ENCODE assay signal across 9 cellular contexts in genomic region chr17:38352245-38353083, GRCh38. TPM values are rescaled to one million over a fixed set of nuclear protein-coding genes. Genes with fewer than 3 reads are reported as not detected.
DNase-seq lines count a peak whose midpoint lies in the region; ATAC-seq, FAIRE-seq and TF ChIP-seq lines count a peak whose summit lies in the region.
"Had no signal": no experiment of that assay in that cellular context is flagged by ENCODE, and none has a peak within 500 bp of the region (broad histone marks: within the 10 kb centered on the region; RNA-seq: fewer than 3 reads in every experiment).

No MANE protein-coding gene starts in this region.

- no peaks in the 10 kb centered on the region for H4K20me1 ChIP-seq in H9 (ENCODE audit: control insufficient read depth, insufficient read depth, insufficient read length)

- peak; percentile 40 for ATAC-seq in RWPE2 (ENCODE audit: low read depth)

- no peaks in the 10 kb centered on the region for H3K9me3 Mint-ChIP-seq in H9

- H3K9me3 ChIP-seq in H9 (ENCODE audit: control insufficient read depth, low read depth, low read length) (no peaks in the 10 kb centered on the region), RWPE2 (ENCODE audit: severe bottlenecking) (no peaks in the 10 kb centered on the region), breast epithelium (no peaks in the 10 kb centered on the region), kidney (ENCODE audit: control insufficient read depth in 1 of 2, low read length in 2 of 2) (no peaks in the 10 kb centered on the region)

- H3K9ac ChIP-seq in H9 (ENCODE audit: extremely low read depth, insufficient read length, low read length), result peak overlapping the region; percentile 47
- peak overlapping the region; percentile 56 to 76 for H3K9ac ChIP-seq in kidney (ENCODE audit: low read length in 2 of 2)

- DNase-seq in EH (ENCODE audit: low read depth) (peak; percentile 47), H9 (peak; percentile 61), RWPE2 (ENCODE audit: low spot score) (no peak), breast epithelium (ENCODE audit: low spot score in 2 of 2) (no peak), kidney (peak; percentile 85), GF-D8 (lab: John Stamatoyannopoulos, UW) (no peak), NCI-H2029 treated with DMSO at 0.1 percent for 48 hours (lab: John Stamatoyannopoulos, UW) (no peak)
- DNase-seq in stimulated activated CD4-positive, alpha-beta T cell treated with anti-CD3 and anti-CD28 coated beads, Interleukin-12 subunit alpha, Interleukin-12 subunit beta, amount 100 ng/mL, for 4 hours, result peak; percentile 8

- peaks cover 7% of the 10 kb centered on the region; the same call in 1 of the 2 replicates for H3K79me2 ChIP-seq in H9 (ENCODE audit: insufficient read depth, low read length)

- H3K27me3 Mint-ChIP-seq in H9 (ENCODE audit: low read depth), result no peaks in the 10 kb centered on the region

- H3K4ac ChIP-seq in H9 (ENCODE audit: low read depth, low read length), result no peak overlapping the region

- no peak overlapping the region for H2AFZ ChIP-seq in H9 (ENCODE audit: low read length)

- H3K36me3 ChIP-seq in RWPE2 (ENCODE audit: low read depth), result no peaks in the 10 kb centered on the region
- no peaks in the 10 kb centered on the region for H3K36me3 ChIP-seq in breast epithelium
- no peaks in the 10 kb centered on the region for H3K36me3 ChIP-seq in kidney (ENCODE audit: control insufficient read depth in 1 of 2, insufficient read depth in 2 of 2, low read length in 2 of 2)

- H4K8ac ChIP-seq in H9 (replicated peaks; ENCODE audit: insufficient read length, low read depth, low read length), result no peak overlapping the region

- intact Hi-C loops in breast epithelium (cut with DNase I; ENCODE audit: low total_unique reads), result no loop called here
- intact Hi-C loops in kidney (cut with DNase I), result no loop called here

- no peak overlapping the region for H3K56ac ChIP-seq in H9 (ENCODE audit: insufficient read length, low read depth, low read length)

- H3K18ac ChIP-seq in H9 (ENCODE audit: insufficient read length, low read depth, low read length), result no peak overlapping the region

- peaks cover 3% of the 10 kb centered on the region for H3K79me1 ChIP-seq in H9 (ENCODE audit: insufficient read depth, low read depth, low read length, poor library complexity, severe bottlenecking)

- H2BK15ac ChIP-seq in H9 (ENCODE audit: low read depth, low read length), result no peak overlapping the region

- H4K5ac ChIP-seq in H9 (ENCODE audit: insufficient read length, low read depth, low read length), result no peak overlapping the region

- H2BK5ac ChIP-seq in H9 (ENCODE audit: insufficient read length, low read length), result no peak overlapping the region

- FAIRE-seq in kidney (lab: Jason Lieb, UNC), result no peak

- peak overlapping the region; percentile 45 for H3K14ac ChIP-seq in H9 (ENCODE audit: insufficient read depth, low read length)

- H3K36me3 Mint-ChIP-seq in H9 (ENCODE audit: insufficient read depth in 1 of 3, low read depth in 3 of 3), result no peaks in the 10 kb centered on the region; a peak in 1 of 7 replicates

- peaks cover 8% of the 10 kb centered on the region for H3K23me2 ChIP-seq in H9 (ENCODE audit: insufficient read length, low read depth, low read length, poor library complexity, severe bottlenecking)

- no peak overlapping the region for H2AK5ac ChIP-seq in H9 (ENCODE audit: insufficient read length, low read length)

- H3K4me1 Mint-ChIP-seq in H9, result peaks cover 40 to 52% of the 10 kb centered on the region in 2 experiments

- TF ChIP-seq CTCF in H9 (conservative IDR thresholded peaks at IDR 0.05) (no peak), RWPE2 (IDR thresholded peaks at IDR 0.05; ENCODE audit: poor library complexity, severe bottlenecking) (no peak), breast epithelium (IDR thresholded peaks at IDR 0.05) (no peak), kidney (IDR thresholded peaks at IDR 0.05; ENCODE audit: borderline replicate concordance, extremely low read depth, insufficient read depth) (no peak)

- H3K27ac ChIP-seq in H9 (ENCODE audit: insufficient read length, low read depth, low read length) (no peak overlapping the region), RWPE2 (ENCODE audit: poor library complexity, severe bottlenecking) (peak overlapping the region; percentile 40), breast epithelium (peak overlapping the region; percentile 79 to 85), kidney (ENCODE audit: low read depth in 2 of 2, low read length in 2 of 2) (peak overlapping the region; percentile 17 to 41)

- no peak overlapping the region for H3K23ac ChIP-seq in H9 (ENCODE audit: insufficient read length, low read depth, low read length)

- no peak overlapping the region for H2BK20ac ChIP-seq in H9 (ENCODE audit: low read depth, low read length, poor library complexity, severe bottlenecking)

- WGBS in H9 (ENCODE audit: extremely low coverage, insufficient read length, low lambda C conversion rate), result no CpG with 5 or more reads among the region's 72 CpGs

- no peak overlapping the region for H4K91ac ChIP-seq in H9 (ENCODE audit: insufficient read length, low read depth, low read length)

- no peak overlapping the region for H2BK12ac ChIP-seq in H9 (ENCODE audit: insufficient read length, low read depth, low read length)

- H2BK120ac ChIP-seq in H9 (ENCODE audit: low read depth, low read length, poor library complexity, severe bottlenecking), result no peak overlapping the region

- peak overlapping the region; percentile 72 to 84 for H3K4me3 Mint-ChIP-seq in H9

- no peaks in the 10 kb centered on the region for H3K27me3 ChIP-seq in H9 (ENCODE audit: insufficient read depth, low read length)
- no peaks in the 10 kb centered on the region for H3K27me3 ChIP-seq in RWPE2 (ENCODE audit: insufficient read depth, poor library complexity, severe bottlenecking)
- no peaks in the 10 kb centered on the region for H3K27me3 ChIP-seq in breast epithelium

- H3K4me2 ChIP-seq in H9 (ENCODE audit: insufficient read depth, insufficient read length, low read length), result peak overlapping the region; percentile 81

- H3K4me1 ChIP-seq in H9 (ENCODE audit: insufficient read depth, low read length), result peaks cover 7% of the 10 kb centered on the region; the same call in 1 of the 2 replicates
- H3K4me1 ChIP-seq in RWPE2 (ENCODE audit: insufficient read depth, poor library complexity, severe bottlenecking), result no peaks in the 10 kb centered on the region
- peaks cover 0 to 4% of the 10 kb centered on the region in 2 donors for H3K4me1 ChIP-seq in breast epithelium
- H3K4me1 ChIP-seq in kidney (ENCODE audit: control insufficient read depth in 1 of 2, insufficient read depth in 1 of 2, low read depth in 1 of 2, low read length in 2 of 2), result peaks cover 15 to 20% of the 10 kb centered on the region in 2 donors

- no peak overlapping the region for H3T11ph ChIP-seq in H9 (ENCODE audit: low read length)

- no peak for TF ChIP-seq POLR2A in breast epithelium (IDR thresholded peaks at IDR 0.05)

- peak overlapping the region in 1 of 3 experiments; percentile 65; a peak in 1 of 7 replicates for H3K27ac Mint-ChIP-seq in H9

- peak overlapping the region; percentile 76 for H3K4me3 ChIP-seq in RWPE2 (ENCODE audit: severe bottlenecking)
- peak overlapping the region; percentile 89 to 95 (median 92) for H3K4me3 ChIP-seq in breast epithelium
- H3K4me3 ChIP-seq in kidney (ENCODE audit: low read length in 2 of 2), result peak overlapping the region; percentile 71 to 85

RNA-seq across cellular contexts. Expression of gene SOCS7, which starts 0.8 kb away (rescaled TPM):
- total RNA-seq in H9 (2021) (28.7 and 31.0 TPM in 2 replicates), breast epithelium (10 to 100 TPM in 2 of 3 donors, 1 to 10 TPM in 1; 9.9 to 24.0 (median 14.7) TPM), kidney (18.7 TPM)
- polyA plus RNA-seq in kidney (ENCODE audit: insufficient read depth, low read depth, low replicate concordance), result 2.7 TPM

RNA-seq across cellular contexts. Expression of gene GPR179, which starts 8.7 kb away (rescaled TPM):
- total RNA-seq in H9 (2021), result not detected in 2 replicates
- under 1 TPM; under 0.01 TPM for total RNA-seq in breast epithelium
- total RNA-seq in kidney, result not detected
- polyA plus RNA-seq in kidney (ENCODE audit: insufficient read depth, low read depth, low replicate concordance), result not detected
- total RNA-seq: T-helper 2 cell treated with Interferon-gamma antibody and Interleukin-4, amounts not matched to agents 100 ng/mL and 5 ng/mL, for 36 hours had no signal

RNA-seq across cellular contexts. Expression of gene MRPL45, which starts 55.5 kb away (rescaled TPM):
- total RNA-seq in H9 (2021) (57.7 and 59.9 TPM in 2 replicates), breast epithelium (10 to 100 TPM; 27.9 to 42.9 (median 36.8) TPM), kidney (28.0 TPM)
- polyA plus RNA-seq in kidney (ENCODE audit: insufficient read depth, low read depth, low replicate concordance), result 45.9 TPM

Comparison
In these comparisons a context has a peak if more than half of its experiments do, and no peak if none do; other contexts are left out.
1. DNase-seq: peak in EH (single experiment), H9 (single experiment), kidney (single experiment) and stimulated activated CD4-positive, alpha-beta T cell treated with anti-CD3 and anti-CD28 coated beads, Interleukin-12 subunit alpha, Interleukin-12 subunit beta, amount 100 ng/mL, for 4 hours (single experiment); none in RWPE2 (single experiment), breast epithelium (0 of 2), GF-D8 (single experiment) and NCI-H2029 treated with DMSO at 0.1 percent for 48 hours (single experiment).
2. Peak in every context shown above with its lines, with median percentiles within 50 percentile points of each other: H3K4me3 ChIP-seq.